Comparison of ENCODE assay signal across 8 cellular contexts in the genomic region with DNA sequence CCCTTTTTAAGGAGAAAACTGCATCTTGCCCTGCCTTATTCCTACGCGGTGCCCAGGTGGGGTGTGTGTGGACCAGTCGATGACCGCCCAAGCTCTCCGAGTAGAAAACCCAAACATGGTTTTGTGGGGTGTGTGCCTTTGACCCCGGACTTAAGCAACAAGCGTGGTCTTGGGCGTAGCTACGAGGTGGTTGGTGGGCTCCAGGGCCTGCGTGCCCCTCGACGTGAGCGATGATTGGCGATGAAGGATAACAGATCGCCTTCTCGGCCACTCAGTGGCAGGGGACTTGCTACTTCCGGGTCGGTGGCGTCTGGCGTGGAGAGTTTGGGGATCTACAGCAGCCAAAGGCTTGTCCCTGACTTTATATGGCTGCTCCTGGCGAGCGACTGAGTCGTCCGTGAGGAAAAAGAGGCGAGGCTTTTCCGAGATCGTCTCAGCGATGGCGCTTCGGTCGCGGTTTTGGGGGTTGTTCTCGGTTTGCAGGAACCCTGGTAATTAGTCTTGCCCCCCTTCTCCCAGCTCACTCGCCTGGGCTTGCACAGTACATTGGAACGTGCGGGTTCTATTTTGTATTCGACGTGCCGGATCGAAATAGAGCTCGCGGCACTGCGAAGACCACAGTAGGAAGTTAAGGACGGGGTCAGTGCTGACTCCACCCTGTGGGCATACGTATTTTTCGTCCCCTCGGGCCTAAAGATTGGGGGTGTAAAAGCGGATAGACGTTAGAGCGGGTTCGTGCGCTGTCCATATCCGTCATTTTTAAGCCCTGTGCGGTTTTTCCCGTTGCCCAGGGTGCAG. TPM values are rescaled to one million over a fixed set of nuclear protein-coding genes. Genes with fewer than 3 reads are reported as not detected.
DNase-seq lines count a peak whose midpoint lies in the region; ATAC-seq, FAIRE-seq and TF ChIP-seq lines count a peak whose summit lies in the region.

A gene (plus strand): TSS at position 319 of the 798 bp plus-strand sequence. CDS start 121 bp downstream, at position 440.

- ATAC-seq in natural killer cell, result peak; percentile 81 to 93 (median 84)
- peak; percentile 92 for ATAC-seq in stimulated activated naive CD8-positive, alpha-beta T cell treated with anti-CD3 and anti-CD28 coated beads, Interleukin-15, Interleukin-2, amounts not matched to agents 100 U/mL and 50 U/mL, for 24 hours

- peak; percentile 73 for FAIRE-seq in H54 (lab: Jason Lieb, UNC)

- no peak for TF ChIP-seq CTCF in Loucy (conservative IDR thresholded peaks at IDR 0.05; ENCODE audit: low read length)
- no peak for TF ChIP-seq CTCF in natural killer cell (IDR thresholded peaks at IDR 0.05)

- peak; percentile 98 for DNase-seq in EL
- DNase-seq in H54 (ENCODE audit: insufficient read length, low spot score), result peak; percentile 70
- peak; percentile 80 for DNase-seq in activated T-helper 9 cell treated with anti-CD3 and anti-CD28 coated beads, Interleukin-2, amount 50 U/mL, for 16 hours (ENCODE audit: low read depth)
- peak; percentile 96 for DNase-seq in fibroblast of peridontal ligament (ENCODE audit: extremely low read depth)
- peak; percentile 81 for DNase-seq in natural killer cell
- peak; percentile 89 for DNase-seq in stimulated activated naive CD8-positive, alpha-beta T cell treated with anti-CD3 and anti-CD28 coated beads, Interleukin-15, Interleukin-2, amounts not matched to agents 100 U/mL and 50 U/mL, for 24 hours

- H3K9me2 ChIP-seq in Loucy (replicated peaks; ENCODE audit: low read depth, low read length), result no peaks in the 10 kb centered on the region

- peaks cover 13% of the 10 kb centered on the region for H3K36me3 Mint-ChIP-seq in natural killer cell

- H2AFZ ChIP-seq in Loucy (ENCODE audit: low read length), result peak within 1 kb of the TSS; percentile 87

- peak within 1 kb of the TSS; percentile 96 for H3K9ac ChIP-seq in Loucy (ENCODE audit: low read depth, low read length, poor library complexity, severe bottlenecking)

- no peak for TF ChIP-seq POLR2A in H54 (IDR thresholded peaks at IDR 0.05; ENCODE audit: low read depth, low read length)
- TF ChIP-seq POLR2A in Raji (IDR thresholded peaks at IDR 0.05; ENCODE audit: insufficient read depth, low read depth, low read length), result peak; percentile 79

- H3K27me3 Mint-ChIP-seq in natural killer cell (ENCODE audit: low read depth in 2 of 2), result no peaks in the 10 kb centered on the region

- peak within 1 kb of the TSS; percentile 99 for H3K4me2 ChIP-seq in Loucy (ENCODE audit: low read depth, low read length, poor library complexity, severe bottlenecking)

- H3K4me3 Mint-ChIP-seq in natural killer cell, result peak within 1 kb of the TSS; percentile 99

- H3F3A ChIP-seq in Loucy (ENCODE audit: low read depth), result no peaks in the 10 kb centered on the region

- H3K4me3 ChIP-seq in Loucy (ENCODE audit: low read length, poor library complexity, severe bottlenecking), result peak within 1 kb of the TSS; percentile 97

- no peaks in the 10 kb centered on the region for H3K27me3 ChIP-seq in Loucy (ENCODE audit: insufficient read depth, low read length, poor library complexity, severe bottlenecking)

- peaks cover 73% of the 10 kb centered on the region for H4K20me1 ChIP-seq in Loucy (ENCODE audit: insufficient read depth, low read length, poor library complexity, severe bottlenecking)

- no peaks in the 10 kb centered on the region for H3K9me3 Mint-ChIP-seq in natural killer cell

- peaks cover 84% of the 10 kb centered on the region for H3K79me2 ChIP-seq in Loucy (ENCODE audit: insufficient read depth, low read length)

- H3K36me3 ChIP-seq in Loucy (ENCODE audit: insufficient read depth, low read length), result peaks cover 24% of the 10 kb centered on the region

- H3K4me1 ChIP-seq in Loucy (ENCODE audit: insufficient read depth, low read length, poor library complexity, severe bottlenecking), result peaks cover 48% of the 10 kb centered on the region

- peak within 1 kb of the TSS; percentile 95 to 98 for H3K27ac Mint-ChIP-seq in natural killer cell

- H3K4me1 Mint-ChIP-seq in natural killer cell, result peaks cover 55 to 62% of the 10 kb centered on the region in 2 donors

- intact Hi-C loops in natural killer cell (cut with micrococcal nuclease), result loop anchor here (1.0 to 2.0 kb wide), 2 partner anchors 64 to 188 kb away; no protein-coding TSS in a partner anchor

- no peaks in the 10 kb centered on the region for H3K9me3 ChIP-seq in Loucy (ENCODE audit: insufficient read depth, low read depth, low read length)

RNA-seq across cellular contexts. Expression of the gene that starts here (rescaled TPM):
- 10 to 100 TPM; 22.3 to 29.6 (median 22.6) TPM for total RNA-seq in natural killer cell

Comparison
In these comparisons a context has a peak if more than half of its experiments do, and no peak if none do; other contexts are left out.
1. Peak in every context shown above with its lines: DNase-seq, ATAC-seq and H3K4me3 ChIP-seq.